23 cellular contexts compared by ENCODE assay signal in the genomic region with DNA sequence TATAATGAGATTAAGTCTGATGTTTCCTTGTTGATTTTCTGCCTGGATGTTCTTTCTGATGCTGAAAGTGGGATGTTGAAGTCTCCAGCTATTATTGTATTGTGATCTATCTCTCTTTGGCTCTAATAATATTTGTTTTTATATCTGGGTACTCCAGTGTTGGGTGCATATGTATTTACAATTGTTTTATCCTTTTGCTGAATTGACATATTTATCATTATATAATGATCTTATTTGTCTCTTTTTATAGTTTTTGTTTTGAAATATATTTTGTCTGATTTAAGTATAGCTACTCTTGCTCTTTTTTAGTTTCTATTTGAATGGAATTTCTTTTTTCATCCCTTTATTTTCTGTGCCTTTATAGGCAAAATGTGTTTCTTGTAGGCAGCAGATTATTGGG.
"Had no signal": no experiment of that assay in that cellular context is flagged by ENCODE, and none has a peak within 500 bp of the region (broad histone marks: within the 10 kb centered on the region; RNA-seq: fewer than 3 reads in every experiment).

No MANE protein-coding gene starts in this region.

- H3K4me1 ChIP-seq: esophagus squamous epithelium, gastrocnemius medialis, heart right ventricle, left lung, lower lobe of right lung had no signal

- H3K27ac ChIP-seq: coronary artery, dorsolateral prefrontal cortex, esophagus squamous epithelium, gastrocnemius medialis, heart right ventricle, left lung, lower lobe of right lung had no signal

- H3K9me3 ChIP-seq: esophagus squamous epithelium, gastrocnemius medialis, lower lobe of right lung had no signal

- DNase-seq: dermis blood vessel endothelial cell; dorsolateral prefrontal cortex; effector CD4-positive, alpha-beta T cell; effector memory CD4-positive, alpha-beta T cell; esophagus squamous epithelium; foreskin fibroblast; foreskin melanocyte; gastrocnemius medialis; glutamatergic neuron; head of caudate nucleus; heart right ventricle; hippocampal formation; left cardiac atrium; left lung; left ventricle myocardium superior; lower lobe of right lung; mesenchymal stem cell; naive thymus-derived CD4-positive, alpha-beta T cell had no signal

- H3K4me3 ChIP-seq: coronary artery, dorsolateral prefrontal cortex, esophagus squamous epithelium, gastrocnemius medialis, heart right ventricle, left lung, lower lobe of right lung had no signal

- ATAC-seq: esophagus mucosa; gastrocnemius medialis; heart right ventricle; left cardiac atrium; left lung; left ventricle myocardium superior; lower lobe of right lung; naive thymus-derived CD4-positive, alpha-beta T cell had no signal

- H3K27me3 ChIP-seq: dorsolateral prefrontal cortex, esophagus squamous epithelium, gastrocnemius medialis, heart right ventricle, left lung had no signal

- FAIRE-seq: endothelial cell of umbilical vein, islet of Langerhans, keratinocyte had no signal

- H3K36me3 ChIP-seq: esophagus squamous epithelium, gastrocnemius medialis, heart right ventricle, left lung, lower lobe of right lung had no signal
